Comparison of ENCODE assay signal across 8 cellular contexts in the genomic region with DNA sequence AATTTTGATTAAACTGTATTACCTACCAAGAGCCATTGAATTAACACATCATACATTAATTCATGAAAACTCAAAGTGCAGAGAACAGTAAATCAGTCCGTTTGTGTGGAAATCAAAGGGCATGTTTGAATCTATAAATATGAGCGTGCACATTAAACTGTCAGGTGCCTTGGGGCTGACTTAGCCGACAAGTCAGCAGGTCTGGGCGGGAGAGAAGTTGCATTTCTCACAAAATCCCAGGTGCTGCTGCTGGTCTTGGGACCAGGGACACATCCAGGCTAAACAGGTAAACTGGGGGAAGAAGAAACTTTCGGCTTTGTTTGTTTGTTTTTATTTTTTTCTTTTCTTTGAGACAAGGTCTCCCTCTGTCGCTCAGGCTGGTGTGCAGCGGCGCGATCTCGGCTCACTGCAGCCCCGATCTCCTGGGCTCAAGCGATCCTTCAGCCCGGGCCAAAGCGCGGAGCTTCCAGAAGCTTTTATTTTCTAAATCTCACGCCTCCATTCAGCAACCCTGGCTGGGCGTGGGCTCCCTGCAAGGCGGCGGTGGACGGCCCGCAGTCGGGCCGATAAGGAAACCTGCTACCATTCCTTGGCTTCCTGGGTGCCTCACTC.
DNase-seq lines count a peak whose midpoint lies in the region; ATAC-seq, FAIRE-seq and TF ChIP-seq lines count a peak whose summit lies in the region.

No MANE protein-coding gene starts in this region.

- H3K27ac ChIP-seq in brain microvascular endothelial cell (peak overlapping the region; percentile 14), kidney (ENCODE audit: low read depth in 2 of 2, low read length in 2 of 2) (peak overlapping the region; percentile 65 to 83), stomach (peak overlapping the region; percentile 83 to 93 (median 90))

- no peak for TF ChIP-seq EP300 in stomach (IDR thresholded peaks at IDR 0.05)

- H3K4me3 ChIP-seq in brain microvascular endothelial cell (ENCODE audit: low read depth, low read length), result peak overlapping the region; percentile 86
- H3K4me3 ChIP-seq in kidney (ENCODE audit: low read length in 2 of 2), result peak overlapping the region; percentile 83 to 85
- H3K4me3 ChIP-seq in stomach, result peak overlapping the region; percentile 82 to 90 (median 90)

- H3K4me3 Mint-ChIP-seq in Calu3 (ENCODE audit: low read depth, unreplicated experiment), result peak overlapping the region; percentile 82

- peaks cover 3% of the 10 kb centered on the region for H3K9me3 Mint-ChIP-seq in Calu3 (ENCODE audit: low read depth, unreplicated experiment)

- H3K9ac ChIP-seq in kidney (ENCODE audit: low read length in 2 of 2), result peak overlapping the region; percentile 72 to 82

- H3K36me3 Mint-ChIP-seq in Calu3 (ENCODE audit: insufficient read depth, unreplicated experiment), result peaks cover 30% of the 10 kb centered on the region

- ATAC-seq in GM19025 (IDR thresholded peaks at IDR 0.05; ENCODE audit: low read depth, unreplicated experiment), result peak; percentile 25
- peak; percentile 37 for ATAC-seq in HG03108 (IDR thresholded peaks at IDR 0.05; ENCODE audit: unreplicated experiment)

- H3K4me1 Mint-ChIP-seq in Calu3 (ENCODE audit: low read depth, unreplicated experiment), result peaks cover 8% of the 10 kb centered on the region

- H3K9me3 ChIP-seq in kidney (ENCODE audit: control insufficient read depth in 1 of 2, low read length in 2 of 2) (peaks cover 0 to 14% of the 10 kb centered on the region in 2 donors), stomach (peaks cover 0 to 17% (median 13%) of the 10 kb centered on the region in 4 donors)

- DNase-seq in Calu3 (peak; percentile 73), NCI-H526 (lab: John Stamatoyannopoulos, UW) (peak; percentile 82 to 92), brain microvascular endothelial cell (peak; percentile 61), kidney (peak; percentile 86), stomach (peak; percentile 67), EL (no peak)

- intact Hi-C loops in Calu3 (cut with micrococcal nuclease; ENCODE audit: unreplicated experiment) (loop anchor here (1.0 to 5.0 kb wide), 2 partner anchors 242 to 362 kb away; no protein-coding TSS in a partner anchor), kidney (cut with DNase I) (no loop called here), stomach (cut with DNase I; ENCODE audit: low total_unique reads) (loop anchor here (10.0 kb wide), 1 partner anchor 360 kb away; the partner anchor contains the start of gene ERCC4)

- TF ChIP-seq POLR2A in stomach (IDR thresholded peaks at IDR 0.05), result no peak

- H3K27ac Mint-ChIP-seq in Calu3 (ENCODE audit: unreplicated experiment), result peak overlapping the region; percentile 93

- CTCF ChIA-PET in Calu3 (lab: Charles Lee), result interaction anchor here (0.5 to 2.1 kb wide), 6 partner anchors 35 to 365 kb away, joined by 3 to 15 read pairs (median 5); partner anchors contain the start of gene ERCC4

- peak; percentile 13 for TF ChIP-seq CTCF in Calu3 (IDR thresholded peaks at IDR 0.05; ENCODE audit: unreplicated experiment)
- TF ChIP-seq CTCF in brain microvascular endothelial cell (IDR thresholded peaks at IDR 0.05; ENCODE audit: low read depth, low read length, missing control alignments), result peak; percentile 61
- peak; percentile 17 for TF ChIP-seq CTCF in kidney (IDR thresholded peaks at IDR 0.05; ENCODE audit: borderline replicate concordance, extremely low read depth, insufficient read depth)
- peak in 1 of 7 experiments; percentile 14 for TF ChIP-seq CTCF in stomach (IDR thresholded peaks at IDR 0.05)

- H3K36me3 ChIP-seq in brain microvascular endothelial cell (replicated peaks) (no peaks in the 10 kb centered on the region), kidney (ENCODE audit: control insufficient read depth in 1 of 2, insufficient read depth in 2 of 2, low read length in 2 of 2) (no peaks in the 10 kb centered on the region), stomach (no peaks in the 10 kb centered on the region)

- BruUV-seq in Calu3 (replicated peaks; lab: Mats Ljungman, UMichigan), result no TSS peak

- no peaks in the 10 kb centered on the region for H3K27me3 Mint-ChIP-seq in Calu3 (ENCODE audit: unreplicated experiment)

- no peaks in the 10 kb centered on the region for H3K27me3 ChIP-seq in brain microvascular endothelial cell (replicated peaks)
- no peaks in the 10 kb centered on the region for H3K27me3 ChIP-seq in stomach

- in situ Hi-C loops in brain microvascular endothelial cell (cut with HindIII; ENCODE audit: low pct_ligation_motif_present, low sequenced_read_pairs), result no loop called here

- peaks cover 0 to 3% of the 10 kb centered on the region in 2 donors for H3K4me1 ChIP-seq in kidney (ENCODE audit: control insufficient read depth in 1 of 2, insufficient read depth in 1 of 2, low read depth in 1 of 2, low read length in 2 of 2)
- peaks cover 0 to 21% (median 14%) of the 10 kb centered on the region in 4 donors for H3K4me1 ChIP-seq in stomach

- FAIRE-seq in kidney (lab: Jason Lieb, UNC), result no peak

- 0 to 1% (median 0%) methylated on average over 23 of the region's 23 CpGs for WGBS in stomach, 5 donors

Comparison
In these comparisons a context has a peak if more than half of its experiments do, and no peak if none do; other contexts are left out.
1. H3K27ac ChIP-seq: peak in every context shown above with its lines; median percentile 90 in stomach; 74 in kidney; 14 in brain microvascular endothelial cell.